Comparison of ENCODE assay signal across 18 cellular contexts in the genomic region with DNA sequence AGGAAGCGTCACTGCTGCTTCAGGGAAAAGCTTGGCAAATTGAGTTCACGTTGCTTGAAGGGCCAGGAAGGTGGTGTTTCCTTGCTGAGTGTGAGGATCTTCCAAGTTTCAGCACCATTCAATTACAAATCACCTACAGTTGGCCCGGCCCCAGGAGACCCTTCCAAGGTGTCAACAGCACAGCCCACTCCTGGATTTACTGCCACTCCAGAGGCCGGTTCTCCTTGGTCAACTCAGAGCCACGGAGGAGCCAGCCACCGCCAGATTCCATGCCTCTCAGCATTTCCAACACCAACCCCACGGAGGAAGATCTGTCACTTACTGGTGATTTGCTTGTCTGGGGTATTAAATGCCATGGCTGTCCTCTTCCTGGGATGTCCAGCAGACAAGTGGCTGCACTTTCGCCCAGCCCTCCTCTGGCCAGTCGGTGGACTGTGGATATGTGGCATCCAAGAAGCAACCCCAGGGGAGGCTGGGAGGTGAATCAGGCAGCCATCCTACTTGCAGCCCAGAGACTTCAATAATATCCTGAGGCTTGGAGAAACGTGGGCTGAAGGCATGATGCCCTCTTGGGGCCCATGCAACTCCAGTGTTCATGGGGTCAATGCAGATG.
"Had no signal": no experiment of that assay in that cellular context is flagged by ENCODE, and none has a peak within 500 bp of the region (broad histone marks: within the 10 kb centered on the region; RNA-seq: fewer than 3 reads in every experiment).

No MANE protein-coding gene starts in this region.

- H3K27ac ChIP-seq: heart left ventricle, left ventricle myocardium inferior, lower lobe of right lung, neural progenitor cell, parathyroid adenoma, psoas muscle, right lobe of liver, skin epidermis had no signal

- ATAC-seq: esophagus mucosa; heart left ventricle; naive thymus-derived CD8-positive, alpha-beta T cell; psoas muscle; right lobe of liver had no signal

- H3K36me3 ChIP-seq: heart left ventricle, left ventricle myocardium inferior, lower lobe of right lung, neural progenitor cell, right lobe of liver had no signal

- H3K4me1 Mint-ChIP-seq: naive thymus-derived CD8-positive, alpha-beta T cell; neural progenitor cell had no signal

- H3K4me3 Mint-ChIP-seq: naive thymus-derived CD8-positive, alpha-beta T cell; neural progenitor cell had no signal

- H3K36me3 Mint-ChIP-seq: naive thymus-derived CD8-positive, alpha-beta T cell; neural progenitor cell had no signal

- DNase-seq: effector memory CD4-positive, alpha-beta T cell; heart left ventricle; hippocampal formation; left ventricle myocardium inferior; lower lobe of right lung; mesenchymal stem cell; occipital lobe; retina; stimulated activated CD4-positive, alpha-beta T cell treated with anti-CD3 and anti-CD28 coated beads, Interleukin-2, amount 100 ng/mL, for 48 hours; stimulated activated naive CD4-positive, alpha-beta T cell treated with Interleukin-2 at 50 U/mL for 16 hours; trophoblast cell had no signal

- H3K27me3 ChIP-seq: neural progenitor cell, right lobe of liver had no signal

- H3K9me3 ChIP-seq: heart left ventricle, left ventricle myocardium inferior, lower lobe of right lung, psoas muscle, right lobe of liver had no signal

- H3K4me3 ChIP-seq: heart left ventricle, left ventricle myocardium inferior, lower lobe of right lung, neural progenitor cell, psoas muscle, right lobe of liver, skin epidermis had no signal

- H3K4me1 ChIP-seq: heart left ventricle, left ventricle myocardium inferior, lower lobe of right lung, neural progenitor cell, parathyroid adenoma, psoas muscle had no signal

- H3K27ac Mint-ChIP-seq: naive thymus-derived CD8-positive, alpha-beta T cell; neural progenitor cell had no signal
